Comparison of ENCODE assay signal across 18 cellular contexts in the genomic region with DNA sequence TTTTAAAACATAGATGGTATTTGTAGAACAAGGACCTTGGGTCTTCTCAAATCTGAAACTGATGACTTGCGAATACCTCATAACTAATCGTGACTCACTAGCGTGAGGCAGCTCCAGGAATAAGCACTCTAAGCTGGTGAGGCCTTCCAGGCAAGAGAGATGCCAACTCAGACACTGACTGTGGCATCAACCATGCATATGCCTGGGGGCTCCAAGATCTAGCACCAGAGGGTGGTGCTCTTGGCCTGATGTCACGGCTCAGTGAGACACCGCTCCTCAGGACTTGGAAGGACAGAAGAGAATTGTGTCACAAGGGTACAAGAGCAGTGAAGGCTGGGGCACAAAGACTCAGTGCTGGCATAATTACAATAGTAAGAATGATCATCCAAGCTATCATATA.
DNase-seq lines count a peak whose midpoint lies in the region; ATAC-seq, FAIRE-seq and TF ChIP-seq lines count a peak whose summit lies in the region.
"Had no signal": no experiment of that assay in that cellular context is flagged by ENCODE, and none has a peak within 500 bp of the region (broad histone marks: within the 10 kb centered on the region; RNA-seq: fewer than 3 reads in every experiment).

No MANE protein-coding gene starts in this region.

- intact Hi-C loops in left ventricle myocardium superior (cut with micrococcal nuclease) = loop anchor here (10.0 kb wide), 1 partner anchor 182 kb away; no protein-coding TSS in a partner anchor

- no peak overlapping the region for H3K27ac ChIP-seq in neural progenitor cell
- H3K27ac ChIP-seq: ascending aorta, esophagus muscularis mucosa had no signal

- no peaks in the 10 kb centered on the region for H3K9me3 ChIP-seq in neural progenitor cell (ENCODE audit: low read depth)
- H3K9me3 ChIP-seq: ascending aorta, esophagus muscularis mucosa had no signal

- H3K27me3 ChIP-seq in bronchial epithelial cell (ENCODE audit: control insufficient read depth, insufficient read depth, low read length) (no peaks in the 10 kb centered on the region), neural progenitor cell (no peaks in the 10 kb centered on the region)
- H3K27me3 ChIP-seq: ascending aorta, esophagus muscularis mucosa had no signal

- H3K36me3 ChIP-seq in bronchial epithelial cell (ENCODE audit: control insufficient read depth, insufficient read depth, low read length) (no peaks in the 10 kb centered on the region), neural progenitor cell (no peaks in the 10 kb centered on the region)
- H3K36me3 ChIP-seq: ascending aorta, esophagus muscularis mucosa had no signal

- H3K4me3 ChIP-seq in GM12865 (ENCODE audit: low read depth, low read length) (no peak overlapping the region), NB4 (ENCODE audit: low read depth, low read length) (no peak overlapping the region), bronchial epithelial cell (ENCODE audit: low read depth, low read length) (no peak overlapping the region), neural progenitor cell (no peak overlapping the region)
- H3K4me3 ChIP-seq: ascending aorta, esophagus muscularis mucosa had no signal

- H3K36me3 Mint-ChIP-seq in neural progenitor cell = no peaks in the 10 kb centered on the region

- FAIRE-seq in bronchial epithelial cell (lab: Jason Lieb, UNC) = no peak

- H3K9me3 Mint-ChIP-seq in neural progenitor cell = no peaks in the 10 kb centered on the region
- H3K9me3 Mint-ChIP-seq: T-helper 2 cell treated with Interferon-gamma antibody and Interleukin-4, amounts not matched to agents 5 μg/mL and 100 μg/mL, for 36 hours had no signal

- H3K4me1 ChIP-seq in neural progenitor cell = no peaks in the 10 kb centered on the region
- H3K4me1 ChIP-seq: ascending aorta, esophagus muscularis mucosa had no signal

- peak; percentile 77 for ATAC-seq in left ventricle myocardium superior
- no peak for ATAC-seq in GM18870 (IDR thresholded peaks at IDR 0.05; ENCODE audit: unreplicated experiment)
- no peak for ATAC-seq in HG03432 (IDR thresholded peaks at IDR 0.05; ENCODE audit: unreplicated experiment)
- ATAC-seq: left lobe of liver had no signal

- H3K79me2 ChIP-seq in neural progenitor cell (ENCODE audit: low read depth) = no peaks in the 10 kb centered on the region

- H3F3A ChIP-seq in neural progenitor cell (ENCODE audit: low read depth) = no peaks in the 10 kb centered on the region

- no peak overlapping the region for H3K4me3 Mint-ChIP-seq in neural progenitor cell
- H3K4me3 Mint-ChIP-seq: T-helper 2 cell treated with Interferon-gamma antibody and Interleukin-4, amounts not matched to agents 5 μg/mL and 100 μg/mL, for 36 hours had no signal

- no peak overlapping the region for H2AFZ ChIP-seq in neural progenitor cell (replicated peaks)

- H3K4me1 Mint-ChIP-seq in neural progenitor cell = no peaks in the 10 kb centered on the region

- DNase-seq in GM12865 (ENCODE audit: low read depth) (peak; percentile 2), NB4 (ENCODE audit: low read depth) (peak; percentile 4), bronchial epithelial cell (ENCODE audit: low read depth) (peak; percentile 37), left ventricle myocardium superior (peak; percentile 45), neural progenitor cell (ENCODE audit: low spot score) (no peak), superior temporal gyrus (ENCODE audit: extremely low spot score) (no peak)
- DNase-seq: activated CD8-positive, alpha-beta memory T cell treated with anti-CD3 and anti-CD28 coated beads, Interleukin-2, amount 50 U/mL, for 4 hours; dermis blood vessel endothelial cell; NCI-H1436 treated with DMSO at 0.1 percent for 48 hours; NCI-H226; SIG-M5; stimulated activated CD4-positive, alpha-beta T cell treated with anti-CD3 and anti-CD28 coated beads, Interleukin-4, amount 100 ng/mL, for 1 hour had no signal

- no peak for TF ChIP-seq POLR2A in NB4 (IDR thresholded peaks at IDR 0.05; ENCODE audit: extremely low read depth, insufficient read length)

- H3K9ac ChIP-seq in neural progenitor cell = no peak overlapping the region

- H4K20me1 ChIP-seq in neural progenitor cell (ENCODE audit: low read depth) = no peaks in the 10 kb centered on the region

- H3K27me3 Mint-ChIP-seq in neural progenitor cell (ENCODE audit: insufficient read depth, low read depth) = peaks cover 2% of the 10 kb centered on the region

- TF ChIP-seq CTCF in GM12865 (IDR thresholded peaks at IDR 0.05; ENCODE audit: insufficient read depth, low read depth, low read length, missing control alignments) (peak; percentile 10), NB4 (IDR thresholded peaks at IDR 0.05; ENCODE audit: low read depth, low read length) (no peak), bronchial epithelial cell (IDR thresholded peaks at IDR 0.05; ENCODE audit: insufficient read depth, low read length, severe bottlenecking) (no peak), neural progenitor cell (IDR thresholded peaks at IDR 0.05) (no peak)

- H3K27ac Mint-ChIP-seq in neural progenitor cell = no peak overlapping the region
- H3K27ac Mint-ChIP-seq: T-helper 2 cell treated with Interferon-gamma antibody and Interleukin-4, amounts not matched to agents 5 μg/mL and 100 μg/mL, for 36 hours had no signal

- H3K4me2 ChIP-seq in neural progenitor cell = no peak overlapping the region

Comparison
In these comparisons a context has a peak if more than half of its experiments do, and no peak if none do; other contexts are left out.
1. DNase-seq: peak in GM12865 (single experiment), NB4 (single experiment), bronchial epithelial cell (single experiment) and left ventricle myocardium superior (single experiment); none in neural progenitor cell (single experiment) and superior temporal gyrus (single experiment).